In the genomic region with DNA sequence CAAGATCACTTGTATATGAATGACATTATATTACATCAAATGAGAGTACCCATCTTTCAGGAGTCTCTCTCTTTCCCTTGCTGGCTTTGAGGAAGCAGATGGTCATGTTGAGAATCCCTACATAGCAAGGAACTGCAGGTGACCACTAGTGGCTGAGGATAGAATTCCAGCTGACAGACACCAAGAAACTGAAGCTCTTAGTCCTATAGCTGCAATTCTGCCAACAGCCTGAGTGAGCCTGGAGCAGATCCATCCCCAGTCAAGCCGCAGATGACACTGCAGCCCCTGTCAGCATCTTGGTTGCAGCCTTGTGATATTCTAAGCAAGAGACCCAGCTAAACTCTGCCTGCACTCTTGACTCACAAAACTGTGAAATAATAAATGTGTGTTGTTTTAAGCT, we compare ENCODE assay signal across 1 cellular context.
TF ChIP-seq lines count a peak whose summit lies in the region.

No MANE protein-coding gene starts in this region.

TF ChIP-seq in SK-N-SH, 30 proteins besides CTCF, POLR2A, EP300 and RAD21 (continued from another document):
- TF ChIP-seq, protein P1, sequence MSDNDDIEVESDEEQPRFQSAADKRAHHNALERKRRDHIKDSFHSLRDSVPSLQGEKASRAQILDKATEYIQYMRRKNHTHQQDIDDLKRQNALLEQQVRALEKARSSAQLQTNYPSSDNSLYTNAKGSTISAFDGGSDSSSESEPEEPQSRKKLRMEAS (IDR thresholded peaks at IDR 0.05; ENCODE audit: low read depth) = no peak
- TF ChIP-seq USF1 (IDR thresholded peaks at IDR 0.05; ENCODE audit: borderline replicate concordance, low read depth) = no peak
- no peak for TF ChIP-seq MXI1 (IDR thresholded peaks at IDR 0.05; ENCODE audit: low read depth, low read length)
- TF ChIP-seq, protein P2, sequence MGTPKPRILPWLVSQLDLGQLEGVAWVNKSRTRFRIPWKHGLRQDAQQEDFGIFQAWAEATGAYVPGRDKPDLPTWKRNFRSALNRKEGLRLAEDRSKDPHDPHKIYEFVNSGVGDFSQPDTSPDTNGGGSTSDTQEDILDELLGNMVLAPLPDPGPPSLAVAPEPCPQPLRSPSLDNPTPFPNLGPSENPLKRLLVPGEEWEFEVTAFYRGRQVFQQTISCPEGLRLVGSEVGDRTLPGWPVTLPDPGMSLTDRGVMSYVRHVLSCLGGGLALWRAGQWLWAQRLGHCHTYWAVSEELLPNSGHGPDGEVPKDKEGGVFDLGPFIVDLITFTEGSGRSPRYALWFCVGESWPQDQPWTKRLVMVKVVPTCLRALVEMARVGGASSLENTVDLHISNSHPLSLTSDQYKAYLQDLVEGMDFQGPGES (IDR thresholded peaks at IDR 0.05; ENCODE audit: low read depth, low read length) = no peak
- TF ChIP-seq POLR2AphosphoS5 (IDR thresholded peaks at IDR 0.05; ENCODE audit: low read depth, low read length) = no peak
- TF ChIP-seq FOSL2 (IDR thresholded peaks at IDR 0.05; ENCODE audit: borderline replicate concordance, low read depth) = no peak
- no peak for TF ChIP-seq NFIC (IDR thresholded peaks at IDR 0.05; ENCODE audit: borderline replicate concordance)
- TF ChIP-seq JUND (IDR thresholded peaks at IDR 0.05) = no peak
